ENCODE assay signal across 21 cellular contexts in the genomic region with DNA sequence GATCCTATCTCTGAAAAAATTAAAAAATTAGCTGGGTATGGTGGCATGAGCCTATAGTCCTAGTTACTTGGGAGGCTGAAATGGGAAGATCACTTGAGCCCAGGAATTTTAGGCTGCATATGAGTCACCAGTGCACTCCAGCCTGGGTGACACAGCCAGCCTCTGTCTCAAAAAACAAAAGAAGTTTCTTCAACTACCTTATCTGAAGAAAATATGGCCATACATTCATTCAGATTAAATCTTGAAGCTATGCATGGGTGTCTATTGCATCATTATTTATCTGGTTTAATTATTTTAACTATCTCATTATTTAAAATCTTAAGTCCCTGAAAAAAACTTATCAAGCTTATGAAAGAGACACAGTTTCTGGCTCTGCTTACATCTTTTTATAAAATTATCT.
"Had no signal": no experiment of that assay in that cellular context is flagged by ENCODE, and none has a peak within 500 bp of the region (broad histone marks: within the 10 kb centered on the region; RNA-seq: fewer than 3 reads in every experiment).

No MANE protein-coding gene starts in this region.

- DNase-seq: activated CD4-positive, alpha-beta T cell treated with anti-CD3 and anti-CD28 coated beads, Interleukin-2, amount 50 U/mL, for 48 hours; activated naive CD4-positive, alpha-beta T cell treated with anti-CD3 and anti-CD28 coated beads for 36 hours; dorsolateral prefrontal cortex; endodermal cell; erythroblast; kidney glomerular epithelial cell; mesendoderm; occipital lobe; small intestine; stimulated activated CD4-positive, alpha-beta T cell treated with anti-CD3 and anti-CD28 coated beads, Interleukin-4, amount 100 ng/mL, for 4 hours; stimulated activated CD8-positive, alpha-beta memory T cell treated with anti-CD3 and anti-CD28 coated beads, Interleukin-4, amount 100 ng/mL, for 48 hours; stimulated activated naive CD4-positive, alpha-beta T cell treated with Interleukin-2 at 50 U/mL for 16 hours; substantia nigra; WERI-Rb-1 had no signal

- H3K27me3 Mint-ChIP-seq: natural killer cell treated with Interleukin-12 subunit alpha and Interleukin-12 subunit beta and Interleukin-15 and Interleukin-18, amount 100 ng/mL, for 72 hours had no signal

- H3K36me3 Mint-ChIP-seq: natural killer cell treated with Interleukin-12 subunit alpha and Interleukin-12 subunit beta and Interleukin-15 and Interleukin-18, amount 100 ng/mL, for 72 hours had no signal

- H3K27ac Mint-ChIP-seq: activated naive CD4-positive, alpha-beta T cell treated with anti-CD3 and anti-CD28 coated beads for 36 hours; activated T-helper 2 cell treated with anti-CD3 and anti-CD28 coated beads, Interferon-gamma antibody, Interleukin-2, Interleukin-4, amounts not matched to agents 10 μg/mL and 5 μg/mL and 100 μg/mL, durations not matched to agents 14 hours and 24 hours and 36 hours; endodermal cell; natural killer cell treated with Interleukin-12 subunit alpha and Interleukin-12 subunit beta and Interleukin-15 and Interleukin-18, amount 100 ng/mL, for 72 hours had no signal

- H3K4me3 Mint-ChIP-seq: activated naive CD4-positive, alpha-beta T cell treated with anti-CD3 and anti-CD28 coated beads for 36 hours; endodermal cell; natural killer cell treated with Interleukin-12 subunit alpha and Interleukin-12 subunit beta and Interleukin-15 and Interleukin-18, amount 100 ng/mL, for 72 hours had no signal

- H3K4me1 Mint-ChIP-seq: endodermal cell had no signal

- H3K4me3 ChIP-seq: ascending aorta, cardiac muscle cell, dorsolateral prefrontal cortex, right atrium auricular region, tibial nerve, vagina had no signal

- H3K9me3 Mint-ChIP-seq: activated naive CD4-positive, alpha-beta T cell treated with anti-CD3 and anti-CD28 coated beads for 36 hours; activated T-helper 2 cell treated with anti-CD3 and anti-CD28 coated beads, Interferon-gamma antibody, Interleukin-2, Interleukin-4, amounts not matched to agents 10 μg/mL and 5 μg/mL and 100 μg/mL, durations not matched to agents 14 hours and 24 hours and 36 hours; endodermal cell had no signal
